In genomic region chr18:9325716-9326115, GRCh38 we compare ENCODE assay signal across 4 cellular contexts.
"Had no signal": no experiment of that assay in that cellular context is flagged by ENCODE, and none has a peak within 500 bp of the region (broad histone marks: within the 10 kb centered on the region; RNA-seq: fewer than 3 reads in every experiment).

No MANE protein-coding gene starts in this region.

- H2AFZ ChIP-seq: GM23338 had no signal

- H3K4me2 ChIP-seq: GM23338 had no signal

- ATAC-seq: GM23338 had no signal

- DNase-seq: H9, HCEC 1CT, KBM-7 had no signal

- H3K4me3 ChIP-seq: GM23338 had no signal
